20 cellular contexts compared by ENCODE assay signal in genomic region chr2:31087491-31087890, GRCh38. TPM values are rescaled to one million over a fixed set of nuclear protein-coding genes. Genes with fewer than 3 reads are reported as not detected.
DNase-seq lines count a peak whose midpoint lies in the region; ATAC-seq, FAIRE-seq and TF ChIP-seq lines count a peak whose summit lies in the region.
"Had no signal": no experiment of that assay in that cellular context is flagged by ENCODE, and none has a peak within 500 bp of the region (broad histone marks: within the 10 kb centered on the region; RNA-seq: fewer than 3 reads in every experiment).

No MANE protein-coding gene starts in this region.

- no peak overlapping the region for H3K14ac ChIP-seq in mesenchymal stem cell (ENCODE audit: low read length in 2 of 2)

- peaks cover 0 to 14% of the 10 kb centered on the region in 2 experiments for H3K27me3 ChIP-seq in mesenchymal stem cell (ENCODE audit: control insufficient read depth in 1 of 2, insufficient read depth in 1 of 2, low read length in 2 of 2)
- H3K27me3 ChIP-seq in smooth muscle cell (ENCODE audit: low read depth) = no peaks in the 10 kb centered on the region

- H3K4me2 ChIP-seq in mesenchymal stem cell (ENCODE audit: low read length, poor library complexity, severe bottlenecking) = no peak overlapping the region
- no peak overlapping the region for H3K4me2 ChIP-seq in smooth muscle cell
- H3K4me2 ChIP-seq: A549, GM23338 had no signal

- no peak for TF ChIP-seq CTCF in smooth muscle cell (IDR thresholded peaks at IDR 0.05; ENCODE audit: borderline replicate concordance, insufficient read depth, poor library complexity, severe bottlenecking)

- WGBS in mesenchymal stem cell = 55% methylated on average over 2 of the region's 3 CpGs
- WGBS in smooth muscle cell (ENCODE audit: low lambda C conversion rate) = 75% methylated on average over 3 of the region's 3 CpGs

- peak; percentile 37 for FAIRE-seq in RCC 7860 (lab: Jason Lieb, UNC)
- FAIRE-seq: A549, G401.6, GM12878 had no signal

- H4K20me1 ChIP-seq in smooth muscle cell (ENCODE audit: low read depth) = no peaks in the 10 kb centered on the region

- H3K4me1 ChIP-seq in mesenchymal stem cell (ENCODE audit: control insufficient read depth, insufficient read depth, low read depth, low read length) = peaks cover 28% of the 10 kb centered on the region
- H3K4me1 ChIP-seq in smooth muscle cell (ENCODE audit: low read depth) = no peaks in the 10 kb centered on the region
- H3K4me1 ChIP-seq: Caco-2, HAP-1 had no signal

- H3K4ac ChIP-seq in mesenchymal stem cell (ENCODE audit: low read depth in 1 of 2, low read length in 2 of 2) = no peak overlapping the region

- no peak overlapping the region for H4K91ac ChIP-seq in mesenchymal stem cell (ENCODE audit: low read length)

- H3K27ac ChIP-seq in mesenchymal stem cell (ENCODE audit: low read length, poor library complexity, severe bottlenecking) (peak overlapping the region; percentile 82), smooth muscle cell (ENCODE audit: low read depth) (no peak overlapping the region)
- H3K27ac ChIP-seq: A549 had no signal

- no peak overlapping the region for H2BK12ac ChIP-seq in mesenchymal stem cell (ENCODE audit: low read length in 2 of 2)

- H3K4me3 ChIP-seq in mesenchymal stem cell (ENCODE audit: insufficient read depth in 1 of 2, low read depth in 1 of 2, low read length in 2 of 2) = no peak overlapping the region
- no peak overlapping the region for H3K4me3 ChIP-seq in smooth muscle cell
- H3K4me3 ChIP-seq: A549, GM12878, GM23338, HAP-1 had no signal

- H3K23ac ChIP-seq in mesenchymal stem cell (ENCODE audit: low read length in 2 of 2) = no peak overlapping the region

- peaks cover 32% of the 10 kb centered on the region for H3K79me1 ChIP-seq in mesenchymal stem cell (replicated peaks; ENCODE audit: low read length, poor library complexity, severe bottlenecking)

- H2BK5ac ChIP-seq in mesenchymal stem cell (ENCODE audit: low read depth, low read length, poor library complexity, severe bottlenecking) = peak overlapping the region; percentile 51

- peak; percentile 33 for DNase-seq in RCC 7860 (ENCODE audit: low spot score)
- DNase-seq in kidney glomerular epithelial cell (lab: John Stamatoyannopoulos, UW) = peak; percentile 85
- no peak for DNase-seq in mesenchymal stem cell
- DNase-seq in renal cortical epithelial cell (ENCODE audit: low read depth) = peak; percentile 63
- DNase-seq in smooth muscle cell (lab: John Stamatoyannopoulos, UW; ENCODE audit: unreplicated experiment) = no peak
- DNase-seq in GF-D8 (lab: John Stamatoyannopoulos, UW) = no peak
- no peak for DNase-seq in stimulated activated naive CD8-positive, alpha-beta T cell treated with anti-CD3 and anti-CD28 coated beads, Interleukin-15, Interleukin-2, amounts not matched to agents 100 U/mL and 50 U/mL, for 24 hours
- DNase-seq: 8988T; C1 segment of cervical spinal cord; Caco-2; CD4-positive, CD25-positive, alpha-beta regulatory T cell; CD8-positive, alpha-beta T cell; DMS153; DND-41; HFFc6 had no signal

- H2AFZ ChIP-seq in mesenchymal stem cell (ENCODE audit: low read depth, low read length) = no peak overlapping the region
- no peak overlapping the region for H2AFZ ChIP-seq in smooth muscle cell (ENCODE audit: low read depth)
- H2AFZ ChIP-seq: GM23338 had no signal

- H3K18ac ChIP-seq in mesenchymal stem cell (ENCODE audit: low read depth in 1 of 2, low read length in 2 of 2) = no peak overlapping the region

- no peaks in the 10 kb centered on the region for H3K79me2 ChIP-seq in smooth muscle cell (ENCODE audit: low read depth)

- H3K9me3 ChIP-seq in mesenchymal stem cell (ENCODE audit: control insufficient read depth, low read length) (peaks cover 4% of the 10 kb centered on the region), smooth muscle cell (replicated peaks; ENCODE audit: low read depth) (no peaks in the 10 kb centered on the region)
- H3K9me3 ChIP-seq: A549, Caco-2, HAP-1 had no signal

- H3F3A ChIP-seq in smooth muscle cell (ENCODE audit: low read depth) = no peaks in the 10 kb centered on the region

- no peak overlapping the region for H2BK15ac ChIP-seq in mesenchymal stem cell (ENCODE audit: low read depth, poor library complexity, severe bottlenecking)

- no peak overlapping the region for H2BK120ac ChIP-seq in mesenchymal stem cell (ENCODE audit: low read depth, low read length)

- no peak overlapping the region for H4K8ac ChIP-seq in mesenchymal stem cell (ENCODE audit: low read length)

- no peak for ATAC-seq in stimulated activated naive CD8-positive, alpha-beta T cell treated with anti-CD3 and anti-CD28 coated beads, Interleukin-15, Interleukin-2, amounts not matched to agents 100 U/mL and 50 U/mL, for 24 hours
- ATAC-seq: A549; CD8-positive, alpha-beta T cell; GM12878; GM23338 had no signal

- no peaks in the 10 kb centered on the region for H3K36me3 ChIP-seq in mesenchymal stem cell (ENCODE audit: control insufficient read depth in 1 of 2, insufficient read depth in 2 of 2, low read depth in 1 of 2, low read length in 2 of 2)
- H3K36me3 ChIP-seq in smooth muscle cell (ENCODE audit: low read depth) = no peaks in the 10 kb centered on the region
- H3K36me3 ChIP-seq: HAP-1 had no signal

- no peak overlapping the region for H2AK5ac ChIP-seq in mesenchymal stem cell (ENCODE audit: low read length, severe bottlenecking)

- no peak overlapping the region for H3K9ac ChIP-seq in mesenchymal stem cell (ENCODE audit: low read length)
- H3K9ac ChIP-seq in smooth muscle cell (ENCODE audit: low read depth) = no peak overlapping the region

RNA-seq across cellular contexts. Expression of gene GALNT14, which starts 50.7 kb away (rescaled TPM):
- polyA plus RNA-seq in mesenchymal stem cell (2013, experiment 1 of 2) = 0.15 TPM
- polyA plus RNA-seq in mesenchymal stem cell (2013, experiment 2 of 2) = 0.16 TPM
- total RNA-seq in renal cortical epithelial cell (93.3 and 151 TPM in 2 replicates), smooth muscle cell (0.63 and 2.0 TPM in 2 replicates)
- polyA plus RNA-seq in smooth muscle cell = 1.0 TPM in 1 of 2 replicates, not detected in the other
- total RNA-seq: Caco-2; CD4-positive, CD25-positive, alpha-beta regulatory T cell; CD8-positive, alpha-beta T cell had no signal
- polyA plus RNA-seq: CD4-positive, CD25-positive, alpha-beta regulatory T cell had no signal

Comparison
In these comparisons a context has a peak if more than half of its experiments do, and no peak if none do; other contexts are left out.
1. DNase-seq: peak in RCC 7860 (single experiment), kidney glomerular epithelial cell (single experiment) and renal cortical epithelial cell (single experiment); none in mesenchymal stem cell (single experiment), smooth muscle cell (single experiment), GF-D8 (single experiment) and stimulated activated naive CD8-positive, alpha-beta T cell treated with anti-CD3 and anti-CD28 coated beads, Interleukin-15, Interleukin-2, amounts not matched to agents 100 U/mL and 50 U/mL, for 24 hours (single experiment).
2. RNA of gene GALNT14, which starts 50.7 kb away (total RNA-seq): 93.3 to 151 TPM in renal cortical epithelial cell; 0.63 to 2.0 TPM in smooth muscle cell; every median in the first group is over 10 times any median in the second.